10 cellular contexts compared by ENCODE assay signal in genomic region chr2:217964658-217965161, GRCh38. TPM values are rescaled to one million over a fixed set of nuclear protein-coding genes. Genes with fewer than 3 reads are reported as not detected.
DNase-seq lines count a peak whose midpoint lies in the region; ATAC-seq, FAIRE-seq and TF ChIP-seq lines count a peak whose summit lies in the region.
"Had no signal": no experiment of that assay in that cellular context is flagged by ENCODE, and none has a peak within 500 bp of the region (broad histone marks: within the 10 kb centered on the region; RNA-seq: fewer than 3 reads in every experiment).

No MANE protein-coding gene starts in this region.

- H3K4me1 Mint-ChIP-seq in GM23338 = peaks cover 24% of the 10 kb centered on the region

- no peak for FAIRE-seq in D721Med (lab: Jason Lieb, UNC)

- no peak for TF ChIP-seq POLR2A in body of pancreas (IDR thresholded peaks at IDR 0.05)

- H3K4me3 Mint-ChIP-seq in GM23338 = no peak overlapping the region

- H3K27ac Mint-ChIP-seq in GM23338 = peak overlapping the region; percentile 28; the same call in 1 of the 2 replicates
- H3K27ac Mint-ChIP-seq in activated naive CD4-positive, alpha-beta T cell treated with anti-CD3 and anti-CD28 coated beads, Interleukin-2, amount 50 U/mL, for 72 hours = no peak overlapping the region

- no peaks in the 10 kb centered on the region for H3K36me3 ChIP-seq in GM23338 (ENCODE audit: insufficient read depth)
- H3K36me3 ChIP-seq in body of pancreas (replicated peaks in 1 of 2; ENCODE audit: insufficient read depth in 1 of 2, low read depth in 2 of 2) = no peaks in the 10 kb centered on the region

- ATAC-seq in GM23338 (peak; percentile 82), body of pancreas (peak; percentile 68)
- ATAC-seq in activated naive CD4-positive, alpha-beta T cell treated with anti-CD3 and anti-CD28 coated beads, Interleukin-2, amount 50 U/mL, for 72 hours = no peak

- H3K27me3 ChIP-seq in GM23338 (ENCODE audit: insufficient read depth) (no peaks in the 10 kb centered on the region), body of pancreas (no peaks in the 10 kb centered on the region)

- no peaks in the 10 kb centered on the region for H4K20me1 ChIP-seq in GM23338 (replicated peaks; ENCODE audit: insufficient read depth)

- H3K9me3 ChIP-seq in body of pancreas = no peaks in the 10 kb centered on the region

- no peaks in the 10 kb centered on the region for H3K79me2 ChIP-seq in GM23338 (replicated peaks; ENCODE audit: insufficient read depth)

- DNase-seq in GM23338 (ENCODE audit: low spot score) = peak; percentile 35
- peak in 2 of 4 donors; percentile 24 to 35 for DNase-seq in body of pancreas
- DNase-seq in iPS-NIHi7 (ENCODE audit: extremely low spot score) = peak; percentile 68
- DNase-seq in posterior vena cava (ENCODE audit: low spot score) = peak; percentile 68
- DNase-seq in C1 segment of cervical spinal cord (lab: John Stamatoyannopoulos, UW) = no peak
- DNase-seq in activated T-cell treated with anti-CD3 and anti-CD28 coated beads, Interleukin-2, amount 50 U/mL, for 48 hours = no peak
- no peak for DNase-seq in D721Med (ENCODE audit: insufficient read length, low spot score)
- no peak for DNase-seq in activated naive CD4-positive, alpha-beta T cell treated with anti-CD3 and anti-CD28 coated beads, Interleukin-2, amount 50 U/mL, for 72 hours (ENCODE audit: low spot score in 2 of 2)
- DNase-seq: amygdala, EL had no signal

- H3K4me1 ChIP-seq in GM23338 (ENCODE audit: insufficient read depth) (peaks cover 11% of the 10 kb centered on the region; the same call in 1 of the 2 replicates), body of pancreas (peaks cover 45% of the 10 kb centered on the region)

- no peaks in the 10 kb centered on the region for H3K36me3 Mint-ChIP-seq in GM23338 (ENCODE audit: low read depth)
- H3K36me3 Mint-ChIP-seq in activated naive CD4-positive, alpha-beta T cell treated with anti-CD3 and anti-CD28 coated beads, Interleukin-2, amount 50 U/mL, for 72 hours = no peaks in the 10 kb centered on the region

- H3F3A ChIP-seq in GM23338 (replicated peaks; ENCODE audit: low read depth) = no peaks in the 10 kb centered on the region

- peaks cover 8% of the 10 kb centered on the region for H3K27me3 Mint-ChIP-seq in GM23338 (ENCODE audit: insufficient read depth, low read depth, poor library complexity)

- intact Hi-C loops in body of pancreas (cut with DNase I) = no loop called here
- intact Hi-C loops in posterior vena cava (cut with DNase I) = no loop called here

- no peak overlapping the region for H3K27ac ChIP-seq in GM23338 (ENCODE audit: low read depth)
- peak overlapping the region; percentile 50 to 81 (median 78) for H3K27ac ChIP-seq in body of pancreas

- 46 to 50% methylated on average over 13 to 14 of the region's 14 CpGs for WGBS in body of pancreas, 2 donors

- H3K9me2 ChIP-seq in GM23338 (ENCODE audit: insufficient read depth) = 0 out of 2 replicates have a peak, but pooled peaks cover under 1% of the 10 kb centered on the region

- no peaks in the 10 kb centered on the region for H3K9me3 Mint-ChIP-seq in GM23338
- H3K9me3 Mint-ChIP-seq in activated naive CD4-positive, alpha-beta T cell treated with anti-CD3 and anti-CD28 coated beads, Interleukin-2, amount 50 U/mL, for 72 hours = peaks cover 0 to 4% of the 10 kb centered on the region in 2 donors

- H2AFZ ChIP-seq in GM23338 = no peak overlapping the region

- H3K4me3 ChIP-seq in GM23338 = no peak overlapping the region
- H3K4me3 ChIP-seq in body of pancreas = no peak overlapping the region

- no peak for TF ChIP-seq CTCF in GM23338 (conservative IDR thresholded peaks at IDR 0.05; ENCODE audit: low read depth in 2 of 2)
- peak in 1 of 7 experiments; percentile 14 for TF ChIP-seq CTCF in body of pancreas (IDR thresholded peaks at IDR 0.05)
- no peak for TF ChIP-seq CTCF in D721Med (IDR thresholded peaks at IDR 0.05; ENCODE audit: insufficient read depth, missing control alignments)

- no peak overlapping the region for H3K4me2 ChIP-seq in GM23338

TF ChIP-seq in GM23338, 12 proteins besides CTCF, POLR2A, EP300 and RAD21 (continues in another document):
- TF ChIP-seq JUNB (IDR thresholded peaks at IDR 0.05; ENCODE audit: unreplicated experiment) (no peak), EZH2 (IDR thresholded peaks at IDR 0.05; ENCODE audit: low read depth, unreplicated experiment) (no peak), ZNF462 (CRISPR knock-in tag; IDR thresholded peaks at IDR 0.05) (no peak), EZH2phosphoT487 (IDR thresholded peaks at IDR 0.05; ENCODE audit: unreplicated experiment) (no peak), STAT1 (IDR thresholded peaks at IDR 0.05; ENCODE audit: unreplicated experiment) (no peak)

RNA-seq across cellular contexts. Expression of gene TNS1, which starts 38.1 kb away (rescaled TPM):
- total RNA-seq in GM23338 (2014; rRNA removed; shearing (Covaris generic)) = 5.7 and 7.4 TPM in 2 replicates
- polyA plus RNA-seq in GM23338 (2016; fragmentation: Nextera tagmentation; extraction: Ambion mirVana) = 1.3 and 2.0 TPM in 2 replicates
- total RNA-seq in body of pancreas (100 to 1,000 TPM; 168 to 174 TPM), posterior vena cava (1,000 to 10,000 TPM; 1,255 to 1,508 TPM)
- 1 to 10 TPM in 1 of 2 donors, under 1 TPM in 1; 0.27 to 5.1 TPM for total RNA-seq in activated naive CD4-positive, alpha-beta T cell treated with anti-CD3 and anti-CD28 coated beads, Interleukin-2, amount 50 U/mL, for 72 hours

Comparison
In these comparisons a context has a peak if more than half of its experiments do, and no peak if none do; other contexts are left out.
1. ATAC-seq: peak in GM23338 (single experiment) and body of pancreas (single experiment); none in activated naive CD4-positive, alpha-beta T cell treated with anti-CD3 and anti-CD28 coated beads, Interleukin-2, amount 50 U/mL, for 72 hours (0 of 2).
2. DNase-seq: peak in GM23338 (single experiment), iPS-NIHi7 (single experiment) and posterior vena cava (single experiment); none in C1 segment of cervical spinal cord (0 of 14), activated T-cell treated with anti-CD3 and anti-CD28 coated beads, Interleukin-2, amount 50 U/mL, for 48 hours (0 of 2), D721Med (single experiment) and activated naive CD4-positive, alpha-beta T cell treated with anti-CD3 and anti-CD28 coated beads, Interleukin-2, amount 50 U/mL, for 72 hours (0 of 2).
3. RNA of gene TNS1, which starts 38.1 kb away (total RNA-seq): 1,255 to 1,508 TPM in posterior vena cava and 168 to 174 TPM in body of pancreas; 5.7 to 7.4 TPM in GM23338 and 0.27 to 5.1 TPM in activated naive CD4-positive, alpha-beta T cell treated with anti-CD3 and anti-CD28 coated beads, Interleukin-2, amount 50 U/mL, for 72 hours; every median in the first group is over 10 times any median in the second.